ENCODE assay signal across 27 cellular contexts in genomic region chr5:144284036-144284435, GRCh38.
"Had no signal": no experiment of that assay in that cellular context is flagged by ENCODE, and none has a peak within 500 bp of the region (broad histone marks: within the 10 kb centered on the region; RNA-seq: fewer than 3 reads in every experiment).

No MANE protein-coding gene starts in this region.

- H3K36me3 ChIP-seq: colonic mucosa, esophagus squamous epithelium, lower lobe of right lung, neutrophil, prostate gland, right atrium auricular region, thyroid gland, vagina had no signal

- H3K27ac ChIP-seq: colonic mucosa, esophagus squamous epithelium, lower lobe of right lung, neutrophil, parathyroid adenoma, prostate gland, right atrium auricular region, thyroid gland, vagina had no signal

- H2AFZ ChIP-seq: parathyroid adenoma had no signal

- H3K4me3 ChIP-seq: colonic mucosa, esophagus squamous epithelium, lower lobe of right lung, prostate gland, right atrium auricular region, smooth muscle cell, thyroid gland, vagina had no signal

- H3K9ac ChIP-seq: parathyroid adenoma had no signal

- H3K4me1 ChIP-seq: colonic mucosa, esophagus squamous epithelium, lower lobe of right lung, parathyroid adenoma, prostate gland, right atrium auricular region, thyroid gland, vagina had no signal

- H3K4me2 ChIP-seq: smooth muscle cell had no signal

- ATAC-seq: effector memory CD8-positive, alpha-beta T cell; left ventricle myocardium superior; lower lobe of right lung; naive thymus-derived CD8-positive, alpha-beta T cell; sciatic nerve; stimulated activated naive CD8-positive, alpha-beta T cell treated with anti-CD3 and anti-CD28 coated beads, Interleukin-15, amount 100 ng/mL, for 72 hours had no signal

- H3K9me3 ChIP-seq: colonic mucosa, esophagus squamous epithelium, lower lobe of right lung, neutrophil, prostate gland, right atrium auricular region, thyroid gland, vagina had no signal

- FAIRE-seq: endometrium, frontal cortex, keratinocyte had no signal

- DNase-seq: colonic mucosa; effector memory CD8-positive, alpha-beta T cell; erythroblast; esophagus squamous epithelium; head of caudate nucleus; left ventricle myocardium superior; lower lobe of right lung; naive thymus-derived CD8-positive, alpha-beta T cell; nephron progenitor cell; stimulated activated CD4-positive, alpha-beta T cell treated with anti-CD3 and anti-CD28 coated beads, Interleukin-12 subunit alpha, Interleukin-12 subunit beta, amount 100 ng/mL, for 4 hours; stimulated activated CD4-positive, alpha-beta T cell treated with anti-CD3 and anti-CD28 coated beads, Interleukin-1b, Interleukin-23, amount 100 ng/mL, for 48 hours; stimulated activated CD4-positive, alpha-beta T cell treated with anti-CD3 and anti-CD28 coated beads, Interleukin-4, amount 100 ng/mL, for 1 hour; stimulated activated CD8-positive, alpha-beta memory T cell treated with anti-CD3 and anti-CD28 coated beads, Interleukin-4, amount 100 ng/mL, for 48 hours; stimulated activated naive CD4-positive, alpha-beta T cell; stimulated activated naive CD8-positive, alpha-beta T cell treated with anti-CD3 and anti-CD28 coated beads, Interleukin-15, amount 100 ng/mL, for 72 hours; thyroid gland; trophoblast cell had no signal

- H3K79me2 ChIP-seq: parathyroid adenoma had no signal

- H3K27me3 ChIP-seq: colonic mucosa, esophagus squamous epithelium, neutrophil, right atrium auricular region, thyroid gland, vagina had no signal
